In the genomic region with DNA sequence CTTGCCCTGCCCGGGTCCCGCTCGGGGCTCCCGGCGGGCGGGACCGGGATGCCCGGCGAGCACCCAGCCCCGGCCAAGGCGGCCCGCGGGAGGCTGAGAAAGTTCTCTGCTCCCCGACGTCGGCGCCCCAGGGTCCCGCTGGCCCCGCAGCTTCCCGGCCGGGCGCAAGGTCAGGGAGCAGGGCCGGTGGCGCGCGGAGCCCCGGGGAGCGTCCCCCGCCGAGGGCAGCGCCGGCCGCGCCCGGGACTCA, we compare ENCODE assay signal across 8 cellular contexts. TPM values are rescaled to one million over a fixed set of nuclear protein-coding genes. Genes with fewer than 3 reads are reported as not detected.
DNase-seq lines count a peak whose midpoint lies in the region; ATAC-seq and TF ChIP-seq lines count a peak whose summit lies in the region.

No MANE protein-coding gene starts in this region.

- H3K9me3 Mint-ChIP-seq in endodermal cell (no peaks in the 10 kb centered on the region), endothelial cell (ENCODE audit: unreplicated experiment) (no peaks in the 10 kb centered on the region)

- peak overlapping the region; percentile 60 for H3K9ac ChIP-seq in endodermal cell (ENCODE audit: extremely low read depth, low read length, poor library complexity, severe bottlenecking)

- H3K4me3 Mint-ChIP-seq in endodermal cell = peak overlapping the region; percentile 76
- H3K4me3 Mint-ChIP-seq in endothelial cell (ENCODE audit: unreplicated experiment) = no peak overlapping the region

- H3K4me1 Mint-ChIP-seq in endodermal cell (peaks cover 51% of the 10 kb centered on the region), endothelial cell (ENCODE audit: unreplicated experiment) (peaks cover 11% of the 10 kb centered on the region)

- H3K27ac Mint-ChIP-seq in endodermal cell = no peak overlapping the region
- no peak overlapping the region for H3K27ac Mint-ChIP-seq in endothelial cell (ENCODE audit: unreplicated experiment)

- no peak for TF ChIP-seq POLR2A in prostate gland (IDR thresholded peaks at IDR 0.05)

- H3K9me3 ChIP-seq in endodermal cell (ENCODE audit: control insufficient read depth, low read length) (no peaks in the 10 kb centered on the region), prostate gland (no peaks in the 10 kb centered on the region)

- intact Hi-C loops in prostate gland (cut with DNase I) = no loop called here

- H3K27ac ChIP-seq in endodermal cell (ENCODE audit: low read depth, low read length) = no peak overlapping the region
- peak overlapping the region in 1 of 2 donors; percentile 23 for H3K27ac ChIP-seq in prostate gland

- 0% methylated on average over 35 of the region's 35 CpGs; no CpG with 5 or more reads in 1 of the 2 experiments for WGBS in endodermal cell (ENCODE audit: insufficient coverage in 1 of 2, insufficient read length in 1 of 2), 2 experiments
- no CpG with 5 or more reads among the region's 35 CpGs for WGBS in prostate gland

- TF ChIP-seq CTCF in endodermal cell (conservative IDR thresholded peaks at IDR 0.05) (peak; percentile 7), prostate gland (IDR thresholded peaks at IDR 0.05) (no peak), endothelial cell (IDR thresholded peaks at IDR 0.05; ENCODE audit: unreplicated experiment) (no peak)

- no peak for DNase-seq in endodermal cell
- no peak for DNase-seq in prostate gland (ENCODE audit: low spot score)
- no peak for DNase-seq in SKM-1 treated with dmso at 0.1 percent for 144 hours (lab: John Stamatoyannopoulos, UW; ENCODE audit: unreplicated experiment)
- no peak for DNase-seq in DMS114 treated with DMSO at 0.1 percent for 48 hours (lab: John Stamatoyannopoulos, UW; ENCODE audit: unreplicated experiment)
- DNase-seq in endothelial cell (ENCODE audit: low spot score) = no peak
- no peak for DNase-seq in activated CD4-positive, alpha-beta T cell treated with anti-CD3 and anti-CD28 coated beads for 4 hours

- H3K36me3 ChIP-seq in endodermal cell (ENCODE audit: control insufficient read depth, insufficient read depth, low read length) (peaks cover 23% of the 10 kb centered on the region), prostate gland (no peaks in the 10 kb centered on the region)

- peak; percentile 31 for ATAC-seq in GM19455 (IDR thresholded peaks at IDR 0.05; ENCODE audit: unreplicated experiment)
- ATAC-seq in HG03521 (IDR thresholded peaks at IDR 0.05; ENCODE audit: unreplicated experiment) = peak; percentile 34

- H3K27me3 Mint-ChIP-seq in endodermal cell (ENCODE audit: insufficient read depth) (peaks cover 10% of the 10 kb centered on the region), endothelial cell (ENCODE audit: unreplicated experiment) (peaks cover 13% of the 10 kb centered on the region)

- H3K4me3 ChIP-seq in endodermal cell (ENCODE audit: low read length) (peak overlapping the region; percentile 92), prostate gland (peak overlapping the region; percentile 45 to 54)

- H3K36me3 Mint-ChIP-seq in endodermal cell (ENCODE audit: low read depth) = peaks cover 12% of the 10 kb centered on the region
- no peaks in the 10 kb centered on the region for H3K36me3 Mint-ChIP-seq in endothelial cell (ENCODE audit: low read depth, unreplicated experiment)

- H3K4me1 ChIP-seq in endodermal cell (ENCODE audit: control insufficient read depth, insufficient read depth, low read length) (no peaks in the 10 kb centered on the region), prostate gland (replicated peaks) (peaks cover 2% of the 10 kb centered on the region)

- H3K27me3 ChIP-seq in endodermal cell (ENCODE audit: control insufficient read depth, insufficient read depth, low read length, poor library complexity, severe bottlenecking) (peaks cover 5% of the 10 kb centered on the region), prostate gland (replicated peaks; ENCODE audit: insufficient read depth) (no peaks in the 10 kb centered on the region)

RNA-seq across cellular contexts. Expression of gene SERPINE2, which starts 0.3 kb away (rescaled TPM):
- total RNA-seq in endodermal cell (100 to 1,000 TPM; 257 to 386 TPM), prostate gland (100 to 1,000 TPM in 1 of 2 donors, 1 to 10 TPM in 1; 2.4 to 158 TPM), endothelial cell (ENCODE audit: unreplicated experiment) (40.4 TPM)
- 226 TPM for polyA plus RNA-seq in endodermal cell (2013, experiment 1 of 2)
- 288 TPM for polyA plus RNA-seq in endodermal cell (2013, experiment 2 of 2)
